ENCODE assay signal across 1 cellular context in the genomic region with DNA sequence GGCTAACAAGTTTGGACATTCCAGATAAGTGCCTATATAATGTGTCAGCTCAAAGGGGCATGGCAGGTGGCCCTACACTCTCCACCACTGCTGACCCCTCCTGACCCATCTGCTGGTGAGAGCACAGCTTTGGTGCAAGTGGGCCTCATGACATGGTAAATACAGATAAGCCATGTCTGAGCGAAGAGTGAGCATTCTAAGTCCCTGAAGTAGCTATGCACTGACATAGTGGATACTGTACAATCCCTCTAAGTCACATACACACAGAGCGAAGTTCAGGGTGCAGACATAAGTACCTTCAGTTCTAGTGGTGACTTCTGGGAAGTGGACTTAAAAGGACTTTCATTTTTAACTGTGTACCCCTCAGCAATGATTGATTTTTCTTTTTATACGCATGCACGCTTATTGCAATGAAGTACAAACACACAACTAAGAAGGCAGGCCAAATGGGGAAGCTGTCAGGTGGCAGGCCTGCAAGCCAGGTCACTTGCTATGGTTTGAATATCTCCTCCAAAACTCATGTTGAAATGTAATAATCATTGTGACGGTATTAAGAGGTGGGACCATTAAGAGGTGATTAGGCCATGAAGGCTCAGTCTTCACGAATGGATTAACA.
TF ChIP-seq lines count a peak whose summit lies in the region.

No MANE protein-coding gene starts in this region.

TF ChIP-seq in HepG2, 621 proteins besides CTCF, POLR2A, EP300 and RAD21 (continued from another document and continues in another):
- TF ChIP-seq STAG1 (CRISPR knock-in tag; IDR thresholded peaks at IDR 0.05) (no peak), PCBP1 (IDR thresholded peaks at IDR 0.05; ENCODE audit: borderline replicate concordance, low read depth, low read length) (no peak), E2F1 (CRISPR knock-in tag; IDR thresholded peaks at IDR 0.05) (no peak), SP140L (CRISPR knock-in tag; IDR thresholded peaks at IDR 0.05; ENCODE audit: borderline replicate concordance) (no peak), ZNF276 (CRISPR knock-in tag; IDR thresholded peaks at IDR 0.05; ENCODE audit: low read depth) (no peak), ZFP37 (CRISPR knock-in tag; IDR thresholded peaks at IDR 0.05; ENCODE audit: borderline replicate concordance) (no peak), NAIF1 (CRISPR knock-in tag; IDR thresholded peaks at IDR 0.05; ENCODE audit: borderline replicate concordance) (no peak), ZNF737 (CRISPR knock-in tag; IDR thresholded peaks at IDR 0.05; ENCODE audit: borderline replicate concordance) (no peak), ESRRA (CRISPR knock-in tag; IDR thresholded peaks at IDR 0.05; ENCODE audit: low read depth) (no peak), TFE3 (CRISPR knock-in tag; IDR thresholded peaks at IDR 0.05) (no peak), MAZ (IDR thresholded peaks at IDR 0.05; ENCODE audit: borderline replicate concordance, low read depth, low read length) (no peak), MAZ (CRISPR knock-in tag; IDR thresholded peaks at IDR 0.05; ENCODE audit: low read depth) (peak; percentile 20; the same call in 1 of the 2 replicates), MED8 (CRISPR knock-in tag; IDR thresholded peaks at IDR 0.05; ENCODE audit: insufficient replicate concordance) (no peak), GATAD2A (CRISPR knock-in tag; IDR thresholded peaks at IDR 0.05) (peak; percentile 79), ZNF816 (CRISPR knock-in tag; IDR thresholded peaks at IDR 0.05; ENCODE audit: borderline replicate concordance) (no peak), NR2F2 (IDR thresholded peaks at IDR 0.05; ENCODE audit: borderline replicate concordance, low read depth) (peak; percentile 70; the same call in 1 of the 2 replicates), KDM5A (IDR thresholded peaks at IDR 0.05; ENCODE audit: borderline replicate concordance, low read length) (no peak), FOSL1 (CRISPR knock-in tag; IDR thresholded peaks at IDR 0.05; ENCODE audit: borderline replicate concordance) (no peak), ZBTB25 (CRISPR knock-in tag; IDR thresholded peaks at IDR 0.05) (peak; percentile 73), GATAD1 (CRISPR knock-in tag; IDR thresholded peaks at IDR 0.05) (no peak), KDM6A (CRISPR knock-in tag; IDR thresholded peaks at IDR 0.05; ENCODE audit: low read depth) (peak; percentile 45; the same call in 1 of the 2 replicates), ZNF260 (CRISPR knock-in tag; IDR thresholded peaks at IDR 0.05; ENCODE audit: borderline replicate concordance, low read depth) (no peak), ELF3 (CRISPR knock-in tag; IDR thresholded peaks at IDR 0.05) (peak; percentile 31; the same call in 1 of the 2 replicates), NCOR1 (IDR thresholded peaks at IDR 0.05; ENCODE audit: borderline replicate concordance, low read length) (peak; percentile 20; the same call in 1 of the 2 replicates), SALL2 (CRISPR knock-in tag; IDR thresholded peaks at IDR 0.05) (no peak), ZNF557 (CRISPR knock-in tag; IDR thresholded peaks at IDR 0.05) (no peak), ZNF619 (CRISPR knock-in tag; IDR thresholded peaks at IDR 0.05) (no peak), ZSCAN5A (CRISPR knock-in tag; IDR thresholded peaks at IDR 0.05; ENCODE audit: borderline replicate concordance) (no peak), ZNF253 (CRISPR knock-in tag; IDR thresholded peaks at IDR 0.05; ENCODE audit: borderline replicate concordance) (no peak), FOXO1 (CRISPR knock-in tag; IDR thresholded peaks at IDR 0.05) (peak; percentile 41; the same call in 1 of the 2 replicates), RBAK (CRISPR knock-in tag; IDR thresholded peaks at IDR 0.05) (0 out of 2 replicates have a peak, but pooled peaks have one; percentile 18), HNF4A (CRISPR knock-in tag; IDR thresholded peaks at IDR 0.05) (peak; percentile 84), ZKSCAN1 (IDR thresholded peaks at IDR 0.05; ENCODE audit: low read length) (no peak), ZBTB7B (CRISPR knock-in tag; IDR thresholded peaks at IDR 0.05) (peak; percentile 50; the same call in 1 of the 2 replicates), KLF11 (CRISPR knock-in tag; IDR thresholded peaks at IDR 0.05) (no peak), DNMT3B (CRISPR knock-in tag; conservative IDR thresholded peaks at IDR 0.05) (no peak), NR2F6 (IDR thresholded peaks at IDR 0.05) (peak; percentile 75), NR2F6 (CRISPR knock-in tag; IDR thresholded peaks at IDR 0.05) (peak; percentile 86), DNMT1 (CRISPR knock-in tag; IDR thresholded peaks at IDR 0.05) (no peak), DRAP1 (CRISPR knock-in tag; IDR thresholded peaks at IDR 0.05) (peak; percentile 52; the same call in 1 of the 2 replicates), NR2F1 (CRISPR knock-in tag; IDR thresholded peaks at IDR 0.05) (peak; percentile 53 to 77; a peak in 1 of 4 replicates), HMG20A (CRISPR knock-in tag; IDR thresholded peaks at IDR 0.05; ENCODE audit: borderline replicate concordance) (peak; percentile 77; the same call in 1 of the 2 replicates), ETV6 (CRISPR knock-in tag; conservative IDR thresholded peaks at IDR 0.05) (no peak), RBFOX2 (IDR thresholded peaks at IDR 0.05; ENCODE audit: low read depth, low read length) (no peak), CCAR2 (optimal IDR thresholded peaks at IDR 0.05; ENCODE audit: low read depth, low read length) (no peak)
- TF ChIP-seq, protein P1, sequence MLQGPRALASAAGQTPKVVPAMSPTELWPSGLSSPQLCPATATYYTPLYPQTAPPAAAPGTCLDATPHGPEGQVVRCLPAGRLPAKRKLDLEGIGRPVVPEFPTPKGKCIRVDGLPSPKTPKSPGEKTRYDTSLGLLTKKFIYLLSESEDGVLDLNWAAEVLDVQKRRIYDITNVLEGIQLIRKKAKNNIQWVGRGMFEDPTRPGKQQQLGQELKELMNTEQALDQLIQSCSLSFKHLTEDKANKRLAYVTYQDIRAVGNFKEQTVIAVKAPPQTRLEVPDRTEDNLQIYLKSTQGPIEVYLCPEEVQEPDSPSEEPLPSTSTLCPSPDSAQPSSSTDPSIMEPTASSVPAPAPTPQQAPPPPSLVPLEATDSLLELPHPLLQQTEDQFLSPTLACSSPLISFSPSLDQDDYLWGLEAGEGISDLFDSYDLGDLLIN (CRISPR knock-in tag; IDR thresholded peaks at IDR 0.05; ENCODE audit: borderline replicate concordance), result no peak
- TF ChIP-seq, protein P2, sequence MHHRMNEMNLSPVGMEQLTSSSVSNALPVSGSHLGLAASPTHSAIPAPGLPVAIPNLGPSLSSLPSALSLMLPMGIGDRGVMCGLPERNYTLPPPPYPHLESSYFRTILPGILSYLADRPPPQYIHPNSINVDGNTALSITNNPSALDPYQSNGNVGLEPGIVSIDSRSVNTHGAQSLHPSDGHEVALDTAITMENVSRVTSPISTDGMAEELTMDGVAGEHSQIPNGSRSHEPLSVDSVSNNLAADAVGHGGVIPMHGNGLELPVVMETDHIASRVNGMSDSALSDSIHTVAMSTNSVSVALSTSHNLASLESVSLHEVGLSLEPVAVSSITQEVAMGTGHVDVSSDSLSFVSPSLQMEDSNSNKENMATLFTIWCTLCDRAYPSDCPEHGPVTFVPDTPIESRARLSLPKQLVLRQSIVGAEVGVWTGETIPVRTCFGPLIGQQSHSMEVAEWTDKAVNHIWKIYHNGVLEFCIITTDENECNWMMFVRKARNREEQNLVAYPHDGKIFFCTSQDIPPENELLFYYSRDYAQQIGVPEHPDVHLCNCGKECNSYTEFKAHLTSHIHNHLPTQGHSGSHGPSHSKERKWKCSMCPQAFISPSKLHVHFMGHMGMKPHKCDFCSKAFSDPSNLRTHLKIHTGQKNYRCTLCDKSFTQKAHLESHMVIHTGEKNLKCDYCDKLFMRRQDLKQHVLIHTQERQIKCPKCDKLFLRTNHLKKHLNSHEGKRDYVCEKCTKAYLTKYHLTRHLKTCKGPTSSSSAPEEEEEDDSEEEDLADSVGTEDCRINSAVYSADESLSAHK (CRISPR knock-in tag; IDR thresholded peaks at IDR 0.05; ENCODE audit: borderline replicate concordance), result no peak
- TF ChIP-seq, protein P3, sequence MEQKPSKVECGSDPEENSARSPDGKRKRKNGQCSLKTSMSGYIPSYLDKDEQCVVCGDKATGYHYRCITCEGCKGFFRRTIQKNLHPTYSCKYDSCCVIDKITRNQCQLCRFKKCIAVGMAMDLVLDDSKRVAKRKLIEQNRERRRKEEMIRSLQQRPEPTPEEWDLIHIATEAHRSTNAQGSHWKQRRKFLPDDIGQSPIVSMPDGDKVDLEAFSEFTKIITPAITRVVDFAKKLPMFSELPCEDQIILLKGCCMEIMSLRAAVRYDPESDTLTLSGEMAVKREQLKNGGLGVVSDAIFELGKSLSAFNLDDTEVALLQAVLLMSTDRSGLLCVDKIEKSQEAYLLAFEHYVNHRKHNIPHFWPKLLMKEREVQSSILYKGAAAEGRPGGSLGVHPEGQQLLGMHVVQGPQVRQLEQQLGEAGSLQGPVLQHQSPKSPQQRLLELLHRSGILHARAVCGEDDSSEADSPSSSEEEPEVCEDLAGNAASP (CRISPR knock-in tag; IDR thresholded peaks at IDR 0.05; ENCODE audit: borderline replicate concordance), result peak; percentile 91; the same call in 1 of the 2 replicates
- TF ChIP-seq, protein P4, sequence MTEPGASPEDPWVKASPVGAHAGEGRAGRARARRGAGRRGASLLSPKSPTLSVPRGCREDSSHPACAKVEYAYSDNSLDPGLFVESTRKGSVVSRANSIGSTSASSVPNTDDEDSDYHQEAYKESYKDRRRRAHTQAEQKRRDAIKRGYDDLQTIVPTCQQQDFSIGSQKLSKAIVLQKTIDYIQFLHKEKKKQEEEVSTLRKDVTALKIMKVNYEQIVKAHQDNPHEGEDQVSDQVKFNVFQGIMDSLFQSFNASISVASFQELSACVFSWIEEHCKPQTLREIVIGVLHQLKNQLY (CRISPR knock-in tag; IDR thresholded peaks at IDR 0.05), result 0 out of 2 replicates have a peak, but pooled peaks have one; percentile 40
- TF ChIP-seq, protein P5, sequence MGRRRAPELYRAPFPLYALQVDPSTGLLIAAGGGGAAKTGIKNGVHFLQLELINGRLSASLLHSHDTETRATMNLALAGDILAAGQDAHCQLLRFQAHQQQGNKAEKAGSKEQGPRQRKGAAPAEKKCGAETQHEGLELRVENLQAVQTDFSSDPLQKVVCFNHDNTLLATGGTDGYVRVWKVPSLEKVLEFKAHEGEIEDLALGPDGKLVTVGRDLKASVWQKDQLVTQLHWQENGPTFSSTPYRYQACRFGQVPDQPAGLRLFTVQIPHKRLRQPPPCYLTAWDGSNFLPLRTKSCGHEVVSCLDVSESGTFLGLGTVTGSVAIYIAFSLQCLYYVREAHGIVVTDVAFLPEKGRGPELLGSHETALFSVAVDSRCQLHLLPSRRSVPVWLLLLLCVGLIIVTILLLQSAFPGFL (CRISPR knock-in tag; IDR thresholded peaks at IDR 0.05), result no peak
